ENCODE assay signal across 12 cellular contexts in genomic region chr17:63537991-63538692, GRCh38. TPM values are rescaled to one million over a fixed set of nuclear protein-coding genes. Genes with fewer than 3 reads are reported as not detected.
DNase-seq lines count a peak whose midpoint lies in the region; ATAC-seq and TF ChIP-seq lines count a peak whose summit lies in the region.
"Had no signal": no experiment of that assay in that cellular context is flagged by ENCODE, and none has a peak within 500 bp of the region (broad histone marks: within the 10 kb centered on the region; RNA-seq: fewer than 3 reads in every experiment).

No MANE protein-coding gene starts in this region.

- intact Hi-C loops in ascending aorta (cut with DNase I), result no loop called here
- intact Hi-C loops in naive thymus-derived CD4-positive, alpha-beta T cell (cut with micrococcal nuclease), result no loop called here

- peaks cover 0 to 1% (median 0%) of the 10 kb centered on the region in 11 donors for H3K9me3 Mint-ChIP-seq in naive thymus-derived CD4-positive, alpha-beta T cell

- no peak overlapping the region for H3K27ac Mint-ChIP-seq in naive thymus-derived CD4-positive, alpha-beta T cell

- peak; percentile 50 for DNase-seq in D341Med (ENCODE audit: low spot score)
- peak; percentile 79 for DNase-seq in NCI-H146 (lab: John Stamatoyannopoulos, UW)
- no peak for DNase-seq in ascending aorta (ENCODE audit: low spot score in 2 of 2)
- no peak for DNase-seq in naive thymus-derived CD4-positive, alpha-beta T cell
- DNase-seq in SIG-M5 (lab: John Stamatoyannopoulos, UW), result no peak
- no peak for DNase-seq in NCI-H128 (lab: John Stamatoyannopoulos, UW; ENCODE audit: unreplicated experiment)
- no peak for DNase-seq in NOMO-1 (lab: John Stamatoyannopoulos, UW; ENCODE audit: unreplicated experiment in 2 of 2)
- DNase-seq in Karpas-422, result no peak
- DNase-seq: amniotic stem cell, DMS79 treated with DMSO at 0.1 percent for 48 hours, NCI-H1694, T-helper 1 cell had no signal

- peaks cover 0 to 2% of the 10 kb centered on the region in 2 donors for H3K4me1 ChIP-seq in ascending aorta
- H3K4me1 ChIP-seq in naive thymus-derived CD4-positive, alpha-beta T cell (ENCODE audit: control insufficient read depth in 2 of 2, insufficient read depth in 2 of 2, low read length in 2 of 2), result no peaks in the 10 kb centered on the region
- peaks cover 2% of the 10 kb centered on the region; the same call in 1 of the 2 replicates for H3K4me1 ChIP-seq in Karpas-422 (ENCODE audit: low read length)

- H3K36me3 ChIP-seq in ascending aorta, result no peaks in the 10 kb centered on the region
- no peaks in the 10 kb centered on the region for H3K36me3 ChIP-seq in naive thymus-derived CD4-positive, alpha-beta T cell (ENCODE audit: control insufficient read depth in 2 of 3, insufficient read depth in 3 of 3, low read length in 3 of 3)
- H3K36me3 ChIP-seq in Karpas-422 (ENCODE audit: insufficient read depth, low read length), result no peaks in the 10 kb centered on the region

- peak overlapping the region; percentile 11 to 51 for H3K4me3 ChIP-seq in ascending aorta
- H3K4me3 ChIP-seq in naive thymus-derived CD4-positive, alpha-beta T cell (ENCODE audit: low read length), result no peak overlapping the region
- no peak overlapping the region for H3K4me3 ChIP-seq in Karpas-422 (ENCODE audit: low read length)

- no peaks in the 10 kb centered on the region for H3K79me2 ChIP-seq in Karpas-422 (ENCODE audit: low read length)

- CTCF ChIA-PET in naive thymus-derived CD4-positive, alpha-beta T cell (lab: Charles Lee), result no interaction called here

- peaks cover 0 to 5% (median 0%) of the 10 kb centered on the region in 5 donors for H3K36me3 Mint-ChIP-seq in naive thymus-derived CD4-positive, alpha-beta T cell

- H3K27me3 Mint-ChIP-seq in naive thymus-derived CD4-positive, alpha-beta T cell, result peaks cover 36 to 39% (median 37%) of the 10 kb centered on the region in 5 donors

- no peak for ATAC-seq in naive thymus-derived CD4-positive, alpha-beta T cell

- H3K9me3 ChIP-seq in ascending aorta (no peaks in the 10 kb centered on the region), Karpas-422 (ENCODE audit: low read length) (no peaks in the 10 kb centered on the region)
- no peaks in the 10 kb centered on the region for H3K9me3 ChIP-seq in naive thymus-derived CD4-positive, alpha-beta T cell (ENCODE audit: control insufficient read depth in 2 of 3, low read length in 3 of 3)

- H3K4me1 Mint-ChIP-seq in naive thymus-derived CD4-positive, alpha-beta T cell, result peaks cover 0 to 9% (median 8%) of the 10 kb centered on the region in 7 donors

- H3K4me3 Mint-ChIP-seq in naive thymus-derived CD4-positive, alpha-beta T cell, result peak overlapping the region in 8 of 10 donors; percentile 12 to 62 (median 36)

- H3K27me3 ChIP-seq in ascending aorta (peaks cover 5% of the 10 kb centered on the region), Karpas-422 (ENCODE audit: low read length) (no peaks in the 10 kb centered on the region)
- H3K27me3 ChIP-seq in naive thymus-derived CD4-positive, alpha-beta T cell (ENCODE audit: control insufficient read depth in 2 of 2, insufficient read depth in 2 of 2, low read length in 2 of 2), result peaks cover 0 to 3% of the 10 kb centered on the region in 2 donors

- H3K9me2 ChIP-seq in Karpas-422 (replicated peaks; ENCODE audit: insufficient read depth, low read length), result no peaks in the 10 kb centered on the region

- H4K20me1 ChIP-seq in Karpas-422 (ENCODE audit: insufficient read depth, low read depth, low read length), result no peaks in the 10 kb centered on the region

- H3K9ac ChIP-seq in Karpas-422 (ENCODE audit: low read length), result no peak overlapping the region

- H3K4me2 ChIP-seq in Karpas-422 (ENCODE audit: low read depth, low read length, poor library complexity, severe bottlenecking), result no peak overlapping the region

- POLR2A ChIA-PET in naive thymus-derived CD4-positive, alpha-beta T cell (lab: Charles Lee), result no interaction called here

- no peak overlapping the region for H3K27ac ChIP-seq in ascending aorta
- no peak overlapping the region for H3K27ac ChIP-seq in naive thymus-derived CD4-positive, alpha-beta T cell (ENCODE audit: low read depth, low read length)
- H3K27ac ChIP-seq in Karpas-422 (ENCODE audit: low read length), result no peak overlapping the region

- no peak overlapping the region for H2AFZ ChIP-seq in Karpas-422 (ENCODE audit: low read length)

- no peak for TF ChIP-seq CTCF in ascending aorta (IDR thresholded peaks at IDR 0.05)

RNA-seq across cellular contexts. Expression of gene DCAF7, which starts 12.1 kb away (rescaled TPM):
- total RNA-seq in ascending aorta, result 18.6 TPM
- total RNA-seq in naive thymus-derived CD4-positive, alpha-beta T cell, result 100 to 1,000 TPM in 1 of 5 experiments, 10 to 100 TPM in 4; 26.0 to 128 (median 70.0) TPM
- polyA plus RNA-seq in naive thymus-derived CD4-positive, alpha-beta T cell, result 10 to 100 TPM; 56.0 to 83.0 TPM
- total RNA-seq in Karpas-422 (2014; rRNA removed; shearing (Covaris generic); ENCODE audit: low replicate concordance), result 44.9 and 72.3 TPM in 2 replicates

RNA-seq across cellular contexts. Expression of gene KCNH6, which starts 15.0 kb away (rescaled TPM):
- total RNA-seq in ascending aorta, result not detected
- total RNA-seq in naive thymus-derived CD4-positive, alpha-beta T cell, result not detected
- not detected for polyA plus RNA-seq in naive thymus-derived CD4-positive, alpha-beta T cell
- not detected in 2 replicates for total RNA-seq in Karpas-422 (2014; rRNA removed; shearing (Covaris generic); ENCODE audit: low replicate concordance)

Comparison
In these comparisons a context has a peak if more than half of its experiments do, and no peak if none do; other contexts are left out.
1. DNase-seq: peak in D341Med (single experiment) and NCI-H146 (single experiment); none in ascending aorta (0 of 2), naive thymus-derived CD4-positive, alpha-beta T cell (0 of 9), SIG-M5 (single experiment), NCI-H128 (single experiment), NOMO-1 (0 of 2) and Karpas-422 (single experiment).
2. H3K4me3 ChIP-seq: peak in ascending aorta (2 of 2); none in naive thymus-derived CD4-positive, alpha-beta T cell (single experiment) and Karpas-422 (single experiment).